Comparison of ENCODE assay signal across 8 cellular contexts in the genomic region with DNA sequence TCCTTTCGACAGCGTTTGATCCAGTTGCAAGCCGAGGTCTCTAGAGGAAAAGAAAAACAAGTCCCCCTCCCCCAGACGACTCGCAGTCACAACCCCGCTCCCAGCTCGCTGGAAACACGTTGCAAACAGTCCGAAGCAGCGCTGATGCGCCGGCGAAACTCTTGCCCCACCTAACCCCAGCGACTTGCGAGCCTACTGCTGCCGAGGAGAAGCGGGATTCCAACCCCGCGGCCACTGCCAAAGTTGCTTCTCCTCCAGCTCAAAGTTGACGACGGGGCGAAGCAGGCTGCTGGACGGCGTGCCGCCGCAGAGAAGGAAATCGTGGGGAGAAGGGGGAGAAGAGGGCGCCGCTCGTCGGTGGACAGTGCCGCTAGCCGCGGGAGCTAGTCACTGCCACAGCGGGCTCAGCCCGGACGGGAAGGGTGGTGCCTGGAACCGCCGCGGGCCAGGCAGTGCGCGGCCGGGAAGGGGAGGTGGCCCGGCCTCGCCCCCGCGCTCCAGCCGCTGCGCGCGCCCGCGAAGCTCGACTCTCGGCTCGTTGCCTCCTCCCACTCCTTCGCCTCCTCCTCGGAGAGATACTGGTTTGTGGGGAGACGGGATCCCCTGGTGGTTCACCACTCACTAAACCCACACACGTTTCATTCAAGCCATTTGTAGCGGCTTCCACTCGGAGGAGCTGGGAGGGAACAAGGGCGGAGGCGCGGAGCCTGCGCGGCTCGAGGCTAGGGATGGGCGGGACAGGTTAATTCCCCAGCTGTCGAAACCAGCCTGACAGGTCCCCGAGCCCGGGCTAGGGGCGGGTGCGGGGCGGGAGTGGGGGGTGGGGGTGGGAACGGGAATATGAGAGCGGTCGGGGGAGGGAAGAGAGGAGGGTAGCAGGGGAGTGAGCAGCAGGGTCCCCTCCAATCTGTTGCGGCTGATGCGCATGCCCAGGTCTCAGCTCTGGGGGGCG. TPM values are rescaled to one million over a fixed set of nuclear protein-coding genes. Genes with fewer than 3 reads are reported as not detected.
DNase-seq lines count a peak whose midpoint lies in the region; ATAC-seq and TF ChIP-seq lines count a peak whose summit lies in the region.

A gene with protein sequence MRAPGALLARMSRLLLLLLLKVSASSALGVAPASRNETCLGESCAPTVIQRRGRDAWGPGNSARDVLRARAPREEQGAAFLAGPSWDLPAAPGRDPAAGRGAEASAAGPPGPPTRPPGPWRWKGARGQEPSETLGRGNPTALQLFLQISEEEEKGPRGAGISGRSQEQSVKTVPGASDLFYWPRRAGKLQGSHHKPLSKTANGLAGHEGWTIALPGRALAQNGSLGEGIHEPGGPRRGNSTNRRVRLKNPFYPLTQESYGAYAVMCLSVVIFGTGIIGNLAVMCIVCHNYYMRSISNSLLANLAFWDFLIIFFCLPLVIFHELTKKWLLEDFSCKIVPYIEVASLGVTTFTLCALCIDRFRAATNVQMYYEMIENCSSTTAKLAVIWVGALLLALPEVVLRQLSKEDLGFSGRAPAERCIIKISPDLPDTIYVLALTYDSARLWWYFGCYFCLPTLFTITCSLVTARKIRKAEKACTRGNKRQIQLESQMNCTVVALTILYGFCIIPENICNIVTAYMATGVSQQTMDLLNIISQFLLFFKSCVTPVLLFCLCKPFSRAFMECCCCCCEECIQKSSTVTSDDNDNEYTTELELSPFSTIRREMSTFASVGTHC (minus strand): TSS at position 392 of the 952 bp plus-strand sequence. CDS start 816 bp downstream, outside the sequence.

- DNase-seq in EL (peak; percentile 88), SJSA1 (ENCODE audit: low read depth in 1 of 2, low spot score in 2 of 2) (peak; percentile 31 to 45), mammary epithelial cell (peak; percentile 83), iPS-NIHi11 (ENCODE audit: low spot score) (peak; percentile 90), skeletal muscle cell (ENCODE audit: low read depth) (peak; percentile 3)

- WGBS in HUES64: under 1% methylated on average over 78 of the region's 81 CpGs
- WGBS in mammary epithelial cell (ENCODE audit: low coverage, missing lambda C conversion rate): under 1% methylated on average over 17 of the region's 81 CpGs

- ATAC-seq in GM21526 (IDR thresholded peaks at IDR 0.05; ENCODE audit: low FRiP score, unreplicated experiment): peak; percentile 85
- no peak for ATAC-seq in GM18520 (IDR thresholded peaks at IDR 0.05; ENCODE audit: unreplicated experiment)

- H3K9ac ChIP-seq in HUES64 (ENCODE audit: low read depth, low read length) (peak within 1 kb of the TSS; percentile 66), mammary epithelial cell (ENCODE audit: insufficient read depth, low read length) (no peak within 1 kb of the TSS)

- dilution Hi-C loops in mammary epithelial cell (cut with HindIII; ENCODE audit: low sequenced_read_pairs): no loop called here

- TF ChIP-seq CTCF in mammary epithelial cell (conservative IDR thresholded peaks at IDR 0.05 in 1 of 2, IDR thresholded peaks at IDR 0.05 in 1 of 2; ENCODE audit: extremely low read depth in 1 of 2, insufficient read depth in 1 of 2, low read depth in 1 of 2, low read length in 2 of 2): peak; percentile 9 to 61

- peak within 1 kb of the TSS; percentile 87 for H3K4me3 ChIP-seq in HUES64 (ENCODE audit: low read length)
- peak within 1 kb of the TSS; percentile 37 for H3K4me3 ChIP-seq in SJSA1
- H3K4me3 ChIP-seq in mammary epithelial cell (replicated peaks in 1 of 3; ENCODE audit: insufficient read depth in 1 of 3, low read depth in 2 of 3, low read length in 3 of 3): peak within 1 kb of the TSS; percentile 53 to 74 (median 65)
- H3K4me3 ChIP-seq in skeletal muscle cell (ENCODE audit: low read depth, low read length): peak within 1 kb of the TSS; percentile 51

- H3K27ac ChIP-seq in HUES64 (ENCODE audit: low read depth, low read length) (peak within 1 kb of the TSS; percentile 31; the same call in 1 of the 2 replicates), SJSA1 (no peak within 1 kb of the TSS), mammary epithelial cell (ENCODE audit: insufficient read depth, low read depth, low read length) (no peak within 1 kb of the TSS)

- H3K79me2 ChIP-seq in mammary epithelial cell (ENCODE audit: insufficient read depth, low read length): no peaks in the 10 kb centered on the region

- H3K27me3 ChIP-seq in HUES64 (ENCODE audit: insufficient read depth, low read length): peaks cover 35% of the 10 kb centered on the region
- H3K27me3 ChIP-seq in SJSA1 (replicated peaks): peaks cover 27% of the 10 kb centered on the region
- H3K27me3 ChIP-seq in mammary epithelial cell (ENCODE audit: insufficient read depth, low read length): no peaks in the 10 kb centered on the region

- H3K36me3 ChIP-seq in HUES64 (ENCODE audit: insufficient read depth, low read length) (no peaks in the 10 kb centered on the region), SJSA1 (no peaks in the 10 kb centered on the region), mammary epithelial cell (ENCODE audit: insufficient read depth, low read length) (no peaks in the 10 kb centered on the region)

- intact Hi-C loops in mammary epithelial cell (cut with micrococcal nuclease): loop anchor here (1.0 to 10.0 kb wide), 5 partner anchors 101 to 608 kb away; no protein-coding TSS in a partner anchor

- no peaks in the 10 kb centered on the region for H4K20me1 ChIP-seq in mammary epithelial cell (ENCODE audit: insufficient read depth, low read length)

- peak within 1 kb of the TSS; percentile 98 for H2AFZ ChIP-seq in mammary epithelial cell (ENCODE audit: low read depth, low read length)

- in situ Hi-C loops in mammary epithelial cell (cut with MboI; ENCODE audit: low sequenced_read_pairs in 2 of 2): no loop called here

- H3K4me1 ChIP-seq in HUES64 (ENCODE audit: insufficient read depth, low read length) (peaks cover 5% of the 10 kb centered on the region), SJSA1 (replicated peaks) (peaks cover 7% of the 10 kb centered on the region), mammary epithelial cell (ENCODE audit: insufficient read depth, low read length) (peaks cover 16% of the 10 kb centered on the region)

- no TSS peak for BruUV-seq in mammary epithelial cell (replicated peaks; lab: Mats Ljungman, UMichigan)

- H3K4me2 ChIP-seq in mammary epithelial cell (ENCODE audit: insufficient read depth, low read depth, low read length): peak within 1 kb of the TSS; percentile 99

- H3K9me3 ChIP-seq in HUES64 (ENCODE audit: insufficient read depth, low read depth, low read length): no peaks in the 10 kb centered on the region
- peaks cover 15% of the 10 kb centered on the region for H3K9me3 ChIP-seq in SJSA1 (replicated peaks)
- H3K9me3 ChIP-seq in mammary epithelial cell (replicated peaks; ENCODE audit: insufficient read depth, low read length): no peaks in the 10 kb centered on the region

- CTCF ChIA-PET in mammary epithelial cell (lab: Charles Lee; ENCODE audit: low non-redundant PET): interaction anchor here (0.6 kb wide), 2 partner anchors 12 to 18 kb away, joined by 5 to 6 read pairs; no protein-coding TSS in a partner anchor

RNA-seq across cellular contexts. Expression of the gene that starts here (rescaled TPM):
- 4.8 TPM for polyA plus RNA-seq in HUES64 (2013, experiment 1 of 2)
- 5.2 TPM for polyA plus RNA-seq in HUES64 (2013, experiment 2 of 2)
- total RNA-seq in SJSA1 (2014; rRNA removed; shearing (Covaris generic)): not detected in 2 replicates
- 1 to 10 TPM in 1 of 2 donors, under 1 TPM in 1; 0.85 to 1.2 TPM for total RNA-seq in mammary epithelial cell
- 0.08 TPM for polyA plus RNA-seq in mammary epithelial cell
- 0.21 TPM for polyA minus RNA-seq in mammary epithelial cell

Comparison
In these comparisons a context has a peak if more than half of its experiments do, and no peak if none do; other contexts are left out.
1. Peak in DNase-seq and H3K4me3 ChIP-seq in SJSA1; RNA of the gene not detected or under 1 TPM.
2. DNase-seq: peak in every context shown above with its lines; median percentile 90 in iPS-NIHi11; 88 in EL; 83 in mammary epithelial cell; 38 in SJSA1; 3 in skeletal muscle cell.
3. H3K4me3 ChIP-seq: peak in every context shown above with its lines; median percentile 87 in HUES64; 65 in mammary epithelial cell; 51 in skeletal muscle cell; 37 in SJSA1.